8 cellular contexts compared by ENCODE assay signal in genomic region chr1:151399890-151400235, GRCh38. TPM values are rescaled to one million over a fixed set of nuclear protein-coding genes. Genes with fewer than 3 reads are reported as not detected.
A peak's percentile ranks its signal among the peaks of the same experiment; 100 is the strongest.
DNase-seq lines count a peak whose midpoint lies in the region; ATAC-seq and TF ChIP-seq lines count a peak whose summit lies in the region.

No MANE protein-coding gene starts in this region.

- H3K9me3 ChIP-seq in CD8-positive, alpha-beta T cell (ENCODE audit: low read length): no peaks in the 10 kb centered on the region

- no peaks in the 10 kb centered on the region for H3K9me3 Mint-ChIP-seq in CD8-positive, alpha-beta T cell
- H3K9me3 Mint-ChIP-seq in activated CD4-positive, alpha-beta T cell treated with anti-CD3 and anti-CD28 coated beads, Interleukin-2, amount 10 ng/mL, durations not matched to agents 7 days and 5 days: no peaks in the 10 kb centered on the region
- H3K9me3 Mint-ChIP-seq in neural crest cell: peaks cover 2% of the 10 kb centered on the region

- H3K36me3 Mint-ChIP-seq in CD8-positive, alpha-beta T cell: peaks cover 54% of the 10 kb centered on the region
- H3K36me3 Mint-ChIP-seq in activated CD4-positive, alpha-beta T cell treated with anti-CD3 and anti-CD28 coated beads, Interleukin-2, amount 10 ng/mL, durations not matched to agents 7 days and 5 days (ENCODE audit: low read depth): peaks cover 35% of the 10 kb centered on the region
- peaks cover 14% of the 10 kb centered on the region for H3K36me3 Mint-ChIP-seq in neural crest cell (ENCODE audit: low read depth)

- H3K4me1 Mint-ChIP-seq in CD8-positive, alpha-beta T cell (ENCODE audit: low read depth): peaks cover 27% of the 10 kb centered on the region
- peaks cover 27% of the 10 kb centered on the region for H3K4me1 Mint-ChIP-seq in activated CD4-positive, alpha-beta T cell treated with anti-CD3 and anti-CD28 coated beads, Interleukin-2, amount 10 ng/mL, durations not matched to agents 7 days and 5 days
- peaks cover 24% of the 10 kb centered on the region for H3K4me1 Mint-ChIP-seq in neural crest cell

- DNase-seq in CD8-positive, alpha-beta T cell: peak in 1 of 7 experiments; percentile 13
- DNase-seq in activated CD4-positive, alpha-beta T cell treated with anti-CD3 and anti-CD28 coated beads, Interleukin-2, amount 10 ng/mL, durations not matched to agents 7 days and 5 days: peak; percentile 24
- DNase-seq in fibroblast of mammary gland (ENCODE audit: low read depth): peak; percentile 27
- DNase-seq in neural crest cell (ENCODE audit: low read depth, low spot score): no peak
- no peak for DNase-seq in OCI-M2 (lab: John Stamatoyannopoulos, UW; ENCODE audit: unreplicated experiment)
- DNase-seq in AML-193 (lab: John Stamatoyannopoulos, UW): no peak

- H3K36me3 ChIP-seq in CD8-positive, alpha-beta T cell (ENCODE audit: insufficient read depth, low read length): peaks cover 24% of the 10 kb centered on the region

- H3K4me1 ChIP-seq in CD8-positive, alpha-beta T cell (ENCODE audit: insufficient read depth, low read length): peaks cover 16% of the 10 kb centered on the region

- peak overlapping the region; percentile 97 for H3K27ac Mint-ChIP-seq in CD8-positive, alpha-beta T cell
- peak overlapping the region; percentile 98 for H3K27ac Mint-ChIP-seq in activated CD4-positive, alpha-beta T cell treated with anti-CD3 and anti-CD28 coated beads, Interleukin-2, amount 10 ng/mL, durations not matched to agents 7 days and 5 days
- peak overlapping the region; percentile 97 for H3K27ac Mint-ChIP-seq in neural crest cell (ENCODE audit: unreplicated experiment)

- CTCF ChIA-PET in CD8-positive, alpha-beta T cell (lab: Charles Lee): interaction anchor here (0.8 to 2.1 kb wide), 5 partner anchors 59 to 104 kb away, joined by 3 to 9 read pairs (median 3); partner anchors contain the start of gene PI4KB
- CTCF ChIA-PET in activated CD4-positive, alpha-beta T cell treated with anti-CD3 and anti-CD28 coated beads, Interleukin-2, amount 10 ng/mL, durations not matched to agents 7 days and 5 days (lab: Charles Lee): interaction anchor here (0.6 to 1.5 kb wide), 5 partner anchors 17 to 188 kb away, joined by 3 to 5 read pairs (median 3); partner anchors contain the start of gene PI4KB

- POLR2A ChIA-PET in CD8-positive, alpha-beta T cell (lab: Charles Lee): interaction anchor here (0.6 to 2.7 kb wide), 9 partner anchors 8 to 364 kb away, joined by 3 to 14 read pairs (median 3); partner anchors contain the start of genes MRPL9, PI4KB, POGZ and ZNF687
- POLR2A ChIA-PET in activated CD4-positive, alpha-beta T cell treated with anti-CD3 and anti-CD28 coated beads, Interleukin-2, amount 10 ng/mL, durations not matched to agents 7 days and 5 days (lab: Charles Lee): no interaction called here

- H3K27me3 Mint-ChIP-seq in CD8-positive, alpha-beta T cell (ENCODE audit: low read depth): no peaks in the 10 kb centered on the region
- H3K27me3 Mint-ChIP-seq in activated CD4-positive, alpha-beta T cell treated with anti-CD3 and anti-CD28 coated beads, Interleukin-2, amount 10 ng/mL, durations not matched to agents 7 days and 5 days: no peaks in the 10 kb centered on the region
- peaks cover 3% of the 10 kb centered on the region for H3K27me3 Mint-ChIP-seq in neural crest cell (ENCODE audit: low read depth)

- ATAC-seq in CD8-positive, alpha-beta T cell: no peak
- ATAC-seq in HG02798 (IDR thresholded peaks at IDR 0.05; ENCODE audit: poor library complexity, unreplicated experiment) (peak; percentile 6), HG03342 (IDR thresholded peaks at IDR 0.05; ENCODE audit: unreplicated experiment) (no peak)

- no peaks in the 10 kb centered on the region for H3K27me3 ChIP-seq in CD8-positive, alpha-beta T cell (ENCODE audit: insufficient read depth, low read length)

- no peak for TF ChIP-seq CTCF in CD8-positive, alpha-beta T cell (IDR thresholded peaks at IDR 0.05)
- TF ChIP-seq CTCF in fibroblast of mammary gland (conservative IDR thresholded peaks at IDR 0.05; ENCODE audit: control insufficient read depth, insufficient read depth, low read depth, low read length) (no peak), neural crest cell (conservative IDR thresholded peaks at IDR 0.05) (no peak)

- H3K4me3 Mint-ChIP-seq in CD8-positive, alpha-beta T cell: peak overlapping the region; percentile 89
- peak overlapping the region; percentile 85 for H3K4me3 Mint-ChIP-seq in activated CD4-positive, alpha-beta T cell treated with anti-CD3 and anti-CD28 coated beads, Interleukin-2, amount 10 ng/mL, durations not matched to agents 7 days and 5 days
- peak overlapping the region; percentile 90 for H3K4me3 Mint-ChIP-seq in neural crest cell

- H3K4me3 ChIP-seq in CD8-positive, alpha-beta T cell (ENCODE audit: low read depth, low read length): peak overlapping the region; percentile 94
- H3K4me3 ChIP-seq in fibroblast of mammary gland (ENCODE audit: control insufficient read depth, low read depth, low read length): peak overlapping the region; percentile 94

- intact Hi-C loops in CD8-positive, alpha-beta T cell (cut with DNase I, micrococcal nuclease): loop anchor here (1.0 to 5.0 kb wide), 16 partner anchors 53 to 390 kb away; partner anchors contain the start of genes PI4KB (in 2 of the 2), PIP5K1A (in 2 of the 2), POGZ (in 2 of the 2) and RFX5 (in 2 of the 2)

- peak overlapping the region; percentile 94 for H3K27ac ChIP-seq in CD8-positive, alpha-beta T cell (ENCODE audit: low read depth, low read length)

RNA-seq across cellular contexts. Expression of gene PSMB4, which starts 0.5 kb away (rescaled TPM):
- total RNA-seq in CD8-positive, alpha-beta T cell: 100 to 1,000 TPM; 272 to 278 TPM
- 100 to 1,000 TPM; 290 to 303 TPM for total RNA-seq in activated CD4-positive, alpha-beta T cell treated with anti-CD3 and anti-CD28 coated beads, Interleukin-2, amount 10 ng/mL, durations not matched to agents 7 days and 5 days
- total RNA-seq in neural crest cell: 278 and 279 TPM in 2 replicates

RNA-seq across cellular contexts. Expression of gene SELENBP1, which starts 27.4 kb away (rescaled TPM):
- not detected for total RNA-seq in CD8-positive, alpha-beta T cell
- total RNA-seq in activated CD4-positive, alpha-beta T cell treated with anti-CD3 and anti-CD28 coated beads, Interleukin-2, amount 10 ng/mL, durations not matched to agents 7 days and 5 days: not detected
- 35.9 and 36.2 TPM in 2 replicates for total RNA-seq in neural crest cell

RNA-seq across cellular contexts. Expression of gene RFX5, which starts 52.8 kb away (rescaled TPM):
- 10 to 100 TPM; 62.6 to 65.9 TPM for total RNA-seq in CD8-positive, alpha-beta T cell
- 10 to 100 TPM; 69.7 to 76.4 TPM for total RNA-seq in activated CD4-positive, alpha-beta T cell treated with anti-CD3 and anti-CD28 coated beads, Interleukin-2, amount 10 ng/mL, durations not matched to agents 7 days and 5 days
- 71.3 and 73.5 TPM in 2 replicates for total RNA-seq in neural crest cell

RNA-seq across cellular contexts. Expression of gene POGZ, which starts 59.4 kb away (rescaled TPM):
- total RNA-seq in CD8-positive, alpha-beta T cell: 10 to 100 TPM; 85.4 to 88.0 TPM
- total RNA-seq in activated CD4-positive, alpha-beta T cell treated with anti-CD3 and anti-CD28 coated beads, Interleukin-2, amount 10 ng/mL, durations not matched to agents 7 days and 5 days: 10 to 100 TPM; 82.8 to 85.5 TPM
- 145 and 158 TPM in 2 replicates for total RNA-seq in neural crest cell

Comparison
In these comparisons a context has a peak if more than half of its experiments do, and no peak if none do; other contexts are left out.
1. DNase-seq: peak in activated CD4-positive, alpha-beta T cell treated with anti-CD3 and anti-CD28 coated beads, Interleukin-2, amount 10 ng/mL, durations not matched to agents 7 days and 5 days (single experiment) and fibroblast of mammary gland (single experiment); none in neural crest cell (single experiment), OCI-M2 (single experiment) and AML-193 (0 of 2).
2. RNA of gene SELENBP1, which starts 27.4 kb away (total RNA-seq): 35.9 to 36.2 TPM in neural crest cell; not detected in CD8-positive, alpha-beta T cell and not detected in activated CD4-positive, alpha-beta T cell treated with anti-CD3 and anti-CD28 coated beads, Interleukin-2, amount 10 ng/mL, durations not matched to agents 7 days and 5 days; every median in the first group is over 10 times any median in the second.
3. Peak in every context shown above with its lines, with median percentiles within 50 percentile points of each other: H3K27ac Mint-ChIP-seq and H3K4me3 Mint-ChIP-seq.